In the genomic region with DNA sequence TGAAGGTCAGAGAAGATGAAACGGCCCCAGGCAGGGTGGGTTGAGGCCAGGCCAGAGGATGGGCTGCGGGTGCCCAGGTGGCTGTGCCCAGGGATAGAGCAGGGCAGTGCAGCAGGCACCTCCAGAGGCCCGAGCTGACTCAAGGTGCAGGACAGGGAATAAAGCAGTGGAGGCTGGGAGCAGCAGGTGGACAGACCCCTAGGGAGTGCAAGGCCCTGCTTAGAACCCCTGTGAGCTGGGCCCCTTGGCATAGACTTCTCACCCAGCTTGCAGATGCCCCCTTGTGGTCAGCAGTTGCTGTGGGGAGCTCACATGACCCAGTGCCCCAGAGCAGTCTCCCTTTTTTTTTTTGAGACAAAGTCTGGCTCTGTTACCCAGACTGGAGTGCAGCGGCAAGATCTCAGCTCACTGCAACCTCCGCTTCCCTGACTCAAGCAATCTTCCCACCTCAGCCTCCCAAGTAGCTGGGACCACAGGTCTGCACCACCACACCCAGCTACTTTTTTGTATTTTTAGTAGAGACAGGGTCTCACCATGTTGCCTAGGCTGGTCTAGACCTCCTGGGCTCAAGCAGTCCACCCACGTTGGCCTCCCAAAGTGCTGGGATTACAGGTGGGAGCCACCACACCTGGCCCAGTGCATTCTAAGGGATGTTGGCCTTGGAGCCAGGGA, we compare ENCODE assay signal across 8 cellular contexts.
DNase-seq lines count a peak whose midpoint lies in the region; ATAC-seq and TF ChIP-seq lines count a peak whose summit lies in the region.

No MANE protein-coding gene starts in this region.

- H3K27me3 ChIP-seq in colonic mucosa, result no peaks in the 10 kb centered on the region
- H3K27me3 ChIP-seq in right lobe of liver, result no peaks in the 10 kb centered on the region

- H3K36me3 ChIP-seq in colonic mucosa (no peaks in the 10 kb centered on the region), right lobe of liver (no peaks in the 10 kb centered on the region)

- no peak overlapping the region for H3K27ac ChIP-seq in colonic mucosa
- no peak overlapping the region for H3K27ac ChIP-seq in right lobe of liver

- H3K4me3 ChIP-seq in colonic mucosa (no peak overlapping the region), right lobe of liver (no peak overlapping the region)

- WGBS in right lobe of liver (ENCODE audit: insufficient coverage, low coverage, low lambda C conversion rate, missing lambda C conversion rate), result 83% methylated on average over 2 of the region's 6 CpGs

- TF ChIP-seq POLR2A in right lobe of liver (IDR thresholded peaks at IDR 0.05), result no peak

- peak; percentile 68 to 80 (median 78) for ATAC-seq in right lobe of liver

- peaks cover 25% of the 10 kb centered on the region for H3K4me1 ChIP-seq in colonic mucosa
- no peaks in the 10 kb centered on the region for H3K4me1 ChIP-seq in right lobe of liver

- no peak overlapping the region for H3K9ac ChIP-seq in colonic mucosa (ENCODE audit: low read depth in 2 of 2, low read length in 2 of 2)

- TF ChIP-seq CTCF in colonic mucosa (IDR thresholded peaks at IDR 0.05), result peak; percentile 51
- TF ChIP-seq CTCF in right lobe of liver (IDR thresholded peaks at IDR 0.05), result peak; percentile 56 to 68 (median 62)

- H3K9me3 ChIP-seq in colonic mucosa (no peaks in the 10 kb centered on the region), right lobe of liver (no peaks in the 10 kb centered on the region)

- intact Hi-C loops in colonic mucosa (cut with DNase I) (loop anchor here (2.0 kb wide), 1 partner anchor 142 kb away; no protein-coding TSS in a partner anchor), right lobe of liver (cut with DNase I) (loop anchor here (5.0 to 10.0 kb wide), 3 partner anchors 188 to 298 kb away; no protein-coding TSS in a partner anchor)

- peak; percentile 25 for DNase-seq in NCI-H1105 treated with DMSO at 0.1 percent for 48 hours (lab: John Stamatoyannopoulos, UW)
- DNase-seq in NCI-H1105 (lab: John Stamatoyannopoulos, UW), result no peak
- peak; percentile 13 for DNase-seq in NCI-H146 treated with DMSO at 0.1 percent for 48 hours (lab: John Stamatoyannopoulos, UW; ENCODE audit: unreplicated experiment)
- peak; percentile 47 for DNase-seq in activated CD4-positive, alpha-beta T cell treated with anti-CD3 and anti-CD28 coated beads for 1 hour
- peak; percentile 70 for DNase-seq in colonic mucosa
- peak; percentile 63 to 70 (median 70) for DNase-seq in right lobe of liver
- DNase-seq in stimulated activated CD8-positive, alpha-beta memory T cell treated with anti-CD3 and anti-CD28 coated beads, Interleukin-4, amount 100 ng/mL, for 24 hours (ENCODE audit: low read depth), result peak; percentile 39
- DNase-seq in T1000 (lab: John Stamatoyannopoulos, UW), result no peak

Comparison
In these comparisons a context has a peak if more than half of its experiments do, and no peak if none do; other contexts are left out.
1. DNase-seq: peak in NCI-H1105 treated with DMSO at 0.1 percent for 48 hours (single experiment), NCI-H146 treated with DMSO at 0.1 percent for 48 hours (single experiment), activated CD4-positive, alpha-beta T cell treated with anti-CD3 and anti-CD28 coated beads for 1 hour (single experiment), colonic mucosa (single experiment), right lobe of liver (3 of 3) and stimulated activated CD8-positive, alpha-beta memory T cell treated with anti-CD3 and anti-CD28 coated beads, Interleukin-4, amount 100 ng/mL, for 24 hours (single experiment); none in NCI-H1105 (single experiment) and T1000 (single experiment).